In the genomic region with DNA sequence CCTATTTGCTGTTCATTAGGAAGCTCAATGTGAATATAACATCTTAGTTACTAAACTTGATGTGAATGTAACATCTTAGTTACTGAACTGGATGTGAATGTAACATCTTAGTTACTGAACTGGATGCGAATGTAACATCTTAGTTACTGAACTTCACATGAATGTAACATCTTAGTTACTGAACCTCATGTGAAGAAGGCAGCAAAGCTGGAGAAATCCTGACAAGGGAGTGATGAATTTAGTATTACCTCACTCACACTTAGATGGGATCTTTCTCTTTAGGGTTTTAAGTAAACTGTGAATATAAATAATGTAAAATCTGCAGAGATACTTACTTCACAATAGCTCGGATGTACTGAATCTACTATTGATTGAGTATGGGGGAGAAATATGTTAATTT, we compare ENCODE assay signal across 22 cellular contexts.
"Had no signal": no experiment of that assay in that cellular context is flagged by ENCODE, and none has a peak within 500 bp of the region (broad histone marks: within the 10 kb centered on the region; RNA-seq: fewer than 3 reads in every experiment).

No MANE protein-coding gene starts in this region.

- FAIRE-seq: HTR-8/SVneo, K562 had no signal

- H3K9me3 Mint-ChIP-seq: IgD-negative memory B cell had no signal

- ATAC-seq: K562, Panc1, PC-3, SK-N-SH treated with all-trans-retinoic acid at 6 μM for 48 hours had no signal

- H3K36me3 Mint-ChIP-seq: IgD-negative memory B cell had no signal

- DNase-seq: Kasumi-1, MM.1S, NCI-H1092 treated with DMSO at 0.1 percent for 48 hours, NCI-H1436, NCI-H187, NCI-H2029 treated with DMSO at 0.1 percent for 48 hours, NCI-H2171 treated with DMSO at 0.1 percent for 48 hours, NCI-H345, NCI-H446 treated with DMSO at 0.1 percent for 48 hours, NCI-H524, NCI-H526 treated with DMSO at 0.1 percent for 48 hours, NCI-H748 treated with DMSO at 0.1 percent for 48 hours, PC-3, SHP77 had no signal

- H3K4me1 Mint-ChIP-seq: IgD-negative memory B cell had no signal

- H3K4me3 ChIP-seq: K562 had no signal

- H3K4me3 Mint-ChIP-seq: IgD-negative memory B cell had no signal

- H3K27me3 Mint-ChIP-seq: IgD-negative memory B cell had no signal

- H3K9ac ChIP-seq: KMS-11 had no signal

- H3K27ac ChIP-seq: HL-60, KMS-11, RWPE1 had no signal

- H3K4me2 ChIP-seq: KMS-11 had no signal

- H3K27ac Mint-ChIP-seq: IgD-negative memory B cell had no signal
